Comparison of ENCODE assay signal across 17 cellular contexts in the genomic region with DNA sequence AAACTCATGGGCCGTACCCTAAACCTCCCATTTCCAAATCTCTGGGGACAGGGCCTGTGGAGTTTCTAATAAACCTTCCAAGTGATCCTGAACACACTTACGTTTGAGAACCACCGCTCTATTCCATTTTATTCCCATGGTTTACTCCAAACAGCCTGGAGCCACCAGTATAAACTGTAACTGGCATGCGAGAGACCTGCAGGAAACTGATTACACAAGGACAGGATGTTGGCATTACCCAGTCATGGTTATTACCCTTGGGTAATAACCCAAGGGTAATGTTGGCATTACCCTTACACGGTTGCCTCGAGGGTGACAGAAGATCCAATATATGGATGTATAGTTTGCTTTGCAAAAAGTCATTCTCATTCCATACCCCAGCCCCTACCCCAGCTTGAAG.
"Had no signal": no experiment of that assay in that cellular context is flagged by ENCODE, and none has a peak within 500 bp of the region (broad histone marks: within the 10 kb centered on the region; RNA-seq: fewer than 3 reads in every experiment).

No MANE protein-coding gene starts in this region.

- ATAC-seq: left lung, psoas muscle, sciatic nerve had no signal

- H3K36me3 ChIP-seq: left lung had no signal

- H3K27me3 ChIP-seq: left lung had no signal

- H3K4me1 ChIP-seq: left lung, psoas muscle had no signal

- H3K9me3 ChIP-seq: left lung, psoas muscle had no signal

- DNase-seq: activated CD4-positive, alpha-beta T cell treated with anti-CD3 and anti-CD28 coated beads, Interleukin-2, amount 50 U/mL, for 4 hours; activated CD4-positive, CD25-positive, alpha-beta regulatory T cell treated with anti-CD3 and anti-CD28 coated beads, Interleukin-2, amount 50 U/mL, for 72 hours; activated naive CD4-positive, alpha-beta T cell; activated naive CD8-positive, alpha-beta T cell treated with anti-CD3 and anti-CD28 coated beads, Interleukin-2, amount 10 ng/mL, durations not matched to agents 7 days and 5 days; activated T-cell treated with anti-CD3 and anti-CD28 coated beads for 4 hours; effector memory CD4-positive, alpha-beta T cell; islet precursor cell; left lung; mesendoderm; nephron progenitor cell; psoas muscle; SW 1271 had no signal

- H3K4me1 Mint-ChIP-seq: activated naive CD8-positive, alpha-beta T cell treated with anti-CD3 and anti-CD28 coated beads, Interleukin-2, amount 10 ng/mL, durations not matched to agents 7 days and 5 days; nephron progenitor cell had no signal

- H3K4me3 Mint-ChIP-seq: activated naive CD8-positive, alpha-beta T cell treated with anti-CD3 and anti-CD28 coated beads, Interleukin-2, amount 10 ng/mL, durations not matched to agents 7 days and 5 days; brain; nephron progenitor cell; stimulated activated naive CD8-positive, alpha-beta T cell treated with anti-CD3 and anti-CD28 coated beads, Interleukin-15, Interleukin-2, amounts not matched to agents 100 ng/mL and 50 ng/mL, for 24 hours; type B pancreatic cell had no signal

- H3K4me3 ChIP-seq: left lung, psoas muscle had no signal

- H3K27me3 Mint-ChIP-seq: activated naive CD8-positive, alpha-beta T cell treated with anti-CD3 and anti-CD28 coated beads, Interleukin-2, amount 10 ng/mL, durations not matched to agents 7 days and 5 days; stimulated activated naive CD8-positive, alpha-beta T cell treated with anti-CD3 and anti-CD28 coated beads, Interleukin-15, Interleukin-2, amounts not matched to agents 100 ng/mL and 50 ng/mL, for 24 hours had no signal

- H3K36me3 Mint-ChIP-seq: activated naive CD8-positive, alpha-beta T cell treated with anti-CD3 and anti-CD28 coated beads, Interleukin-2, amount 10 ng/mL, durations not matched to agents 7 days and 5 days; brain; type B pancreatic cell had no signal

- H3K27ac ChIP-seq: epithelial cell of prostate, left lung, psoas muscle had no signal

- H3K9me3 Mint-ChIP-seq: activated naive CD8-positive, alpha-beta T cell treated with anti-CD3 and anti-CD28 coated beads, Interleukin-2, amount 10 ng/mL, durations not matched to agents 7 days and 5 days; brain; nephron progenitor cell; stimulated activated naive CD8-positive, alpha-beta T cell treated with anti-CD3 and anti-CD28 coated beads, Interleukin-15, Interleukin-2, amounts not matched to agents 100 ng/mL and 50 ng/mL, for 24 hours; type B pancreatic cell had no signal

- H3K27ac Mint-ChIP-seq: activated naive CD8-positive, alpha-beta T cell treated with anti-CD3 and anti-CD28 coated beads, Interleukin-2, amount 10 ng/mL, durations not matched to agents 7 days and 5 days; brain; nephron progenitor cell; stimulated activated naive CD8-positive, alpha-beta T cell treated with anti-CD3 and anti-CD28 coated beads, Interleukin-15, Interleukin-2, amounts not matched to agents 100 ng/mL and 50 ng/mL, for 24 hours; type B pancreatic cell had no signal
